In the genomic region with DNA sequence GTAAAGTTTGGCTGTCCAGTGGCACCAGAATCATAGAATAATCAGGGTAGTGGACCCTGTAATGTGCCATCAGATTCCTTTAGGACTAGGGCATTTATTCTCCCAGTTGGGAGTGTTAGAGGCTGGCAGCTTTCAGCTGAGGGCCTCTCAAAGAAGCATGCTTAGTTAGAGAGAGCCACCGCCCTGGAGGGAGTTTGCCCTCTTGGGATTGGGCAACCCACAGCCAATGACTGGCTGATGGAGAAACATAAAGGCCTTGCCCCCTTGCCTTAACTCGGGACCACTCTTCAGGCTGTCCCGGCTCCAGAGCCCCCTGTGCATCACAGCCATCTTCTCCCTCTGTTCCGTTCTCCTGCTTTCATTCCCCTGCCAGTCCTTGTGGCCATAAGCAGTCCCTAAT, we compare ENCODE assay signal across 19 cellular contexts. TPM values are rescaled to one million over a fixed set of nuclear protein-coding genes. Genes with fewer than 3 reads are reported as not detected.
A peak's percentile ranks its signal among the peaks of the same experiment; 100 is the strongest.
DNase-seq lines count a peak whose midpoint lies in the region; ATAC-seq, FAIRE-seq and TF ChIP-seq lines count a peak whose summit lies in the region.
"Had no signal": no experiment of that assay in that cellular context is flagged by ENCODE, and none has a peak within 500 bp of the region (broad histone marks: within the 10 kb centered on the region; RNA-seq: fewer than 3 reads in every experiment).

No MANE protein-coding gene starts in this region.

- H3K9ac ChIP-seq in H1 (replicated peaks in 1 of 4; ENCODE audit: extremely low read depth in 1 of 4, low read depth in 3 of 4, low read length in 3 of 4) = no peak overlapping the region

- TF ChIP-seq CTCF in RWPE1 (conservative IDR thresholded peaks at IDR 0.05; ENCODE audit: low read depth) = no peak
- no peak for TF ChIP-seq CTCF in H1 (IDR thresholded peaks at IDR 0.05; ENCODE audit: control extremely low read depth in 1 of 3, insufficient read depth in 1 of 3, low read depth in 1 of 3, low read length in 3 of 3)
- no peak for TF ChIP-seq CTCF in nephron (IDR thresholded peaks at IDR 0.05; ENCODE audit: unreplicated experiment in 3 of 3)
- TF ChIP-seq CTCF in tibial artery (IDR thresholded peaks at IDR 0.05) = no peak

- peaks cover 3 to 9% of the 10 kb centered on the region in 2 experiments; a peak in 2 of 4 replicates for H3K79me2 ChIP-seq in H1 (ENCODE audit: control insufficient read depth in 1 of 2, insufficient read depth in 2 of 2, low read length in 2 of 2)

- H3K27ac Mint-ChIP-seq in nephron = peak overlapping the region in 2 of 3 experiments; percentile 30 to 57
- H3K27ac Mint-ChIP-seq in stimulated activated naive B cell treated with anti-CD40 and anti-IgM and Interleukin-4, amounts not matched to agents 10 μg/mL and 1 μg/mL and 100 μg/mL, for 72 hours = peak overlapping the region; percentile 9
- H3K27ac Mint-ChIP-seq: CD4-positive, alpha-beta memory T cell; HFFc6 had no signal

- H4K8ac ChIP-seq in H1 (ENCODE audit: extremely low read depth, insufficient read depth, low read length) = no peak overlapping the region

- no peaks in the 10 kb centered on the region for H3K27me3 ChIP-seq in H1 (replicated peaks in 1 of 4; ENCODE audit: control insufficient read depth in 3 of 4, extremely low read depth in 1 of 4, insufficient read depth in 3 of 4, low read length in 3 of 4)
- H3K27me3 ChIP-seq in tibial artery = no peaks in the 10 kb centered on the region
- H3K27me3 ChIP-seq: BE2C had no signal

- H2AFZ ChIP-seq in H1 (ENCODE audit: low read length) = no peak overlapping the region

- no peak overlapping the region for H2BK12ac ChIP-seq in H1 (ENCODE audit: low read depth, low read length)

- H3K27ac ChIP-seq in RWPE1 (peak overlapping the region; percentile 27; the same call in 1 of the 2 replicates), H1 (ENCODE audit: low read depth, low read length) (no peak overlapping the region), tibial artery (no peak overlapping the region)
- H3K27ac ChIP-seq: C4-2B had no signal

- H3K56ac ChIP-seq in H1 (replicated peaks; ENCODE audit: insufficient read length, low read depth, low read length) = no peak overlapping the region

- H2BK20ac ChIP-seq in H1 (ENCODE audit: low read length) = no peak overlapping the region

- 87% methylated on average over 4 of the region's 4 CpGs; no CpG with 5 or more reads in 1 of the 2 experiments for WGBS in H1 (ENCODE audit: extremely low coverage in 1 of 2, insufficient coverage in 1 of 2, insufficient read length in 1 of 2, insufficient replicate concordance in 2 of 2, low coverage in 1 of 2, low lambda C conversion rate in 2 of 2, missing lambda C conversion rate in 1 of 2), 2 experiments

- no peak overlapping the region for H3K23ac ChIP-seq in H1 (ENCODE audit: insufficient read length)

- no peak overlapping the region for H4K91ac ChIP-seq in H1 (replicated peaks; ENCODE audit: insufficient read length, low read length)

- no peak overlapping the region for H3K4me3 Mint-ChIP-seq in nephron
- H3K4me3 Mint-ChIP-seq in stimulated activated naive B cell treated with anti-CD40 and anti-IgM and Interleukin-4, amounts not matched to agents 10 μg/mL and 1 μg/mL and 100 μg/mL, for 72 hours = no peak overlapping the region
- H3K4me3 Mint-ChIP-seq: CD4-positive, alpha-beta memory T cell; HFFc6 had no signal

- H2BK120ac ChIP-seq in H1 (replicated peaks; ENCODE audit: low read depth, low read length) = no peak overlapping the region

- H3K79me1 ChIP-seq in H1 (ENCODE audit: low read depth, low read length) = no peaks in the 10 kb centered on the region

- no peak for FAIRE-seq in H1 (lab: Jason Lieb, UNC)
- FAIRE-seq: A204.1, G401.6, GM12891 had no signal

- H3K23me2 ChIP-seq in H1 (ENCODE audit: low read depth, low read length) = no peaks in the 10 kb centered on the region

- H3K4me3 ChIP-seq in H1 (ENCODE audit: extremely low read depth in 1 of 4, insufficient read depth in 2 of 4, low read depth in 3 of 4, low read length in 4 of 4) (no peak overlapping the region), tibial artery (no peak overlapping the region)

- H3K36me3 ChIP-seq in H1 (ENCODE audit: control insufficient read depth in 2 of 4, insufficient read depth in 4 of 4, low read length in 3 of 4) (peaks cover 0 to 6% (median 0%) of the 10 kb centered on the region in 4 experiments; a peak in 1 of 8 replicates), tibial artery (no peaks in the 10 kb centered on the region)
- H3K36me3 ChIP-seq: BE2C had no signal

- no peak overlapping the region for H2AK5ac ChIP-seq in H1 (ENCODE audit: low read depth, low read length)

- H3K27me3 Mint-ChIP-seq in nephron (ENCODE audit: low read depth) = no peaks in the 10 kb centered on the region
- H3K27me3 Mint-ChIP-seq in stimulated activated naive B cell treated with anti-CD40 and anti-IgM and Interleukin-4, amounts not matched to agents 10 μg/mL and 1 μg/mL and 100 μg/mL, for 72 hours = no peaks in the 10 kb centered on the region

- H2BK5ac ChIP-seq in H1 (ENCODE audit: low read depth, low read length) = no peak overlapping the region

- no peak overlapping the region for H2BK15ac ChIP-seq in H1 (ENCODE audit: low read length)

- no peak overlapping the region for H4K5ac ChIP-seq in H1 (ENCODE audit: insufficient read length, low read depth, low read length)

- no peak overlapping the region for H3K14ac ChIP-seq in H1 (ENCODE audit: insufficient read length)

- no peak for TF ChIP-seq POLR2A in H1 (IDR thresholded peaks at IDR 0.05; ENCODE audit: control extremely low read depth in 1 of 2, low read depth in 2 of 2, low read length in 2 of 2)

- no peak overlapping the region for H3K18ac ChIP-seq in H1 (ENCODE audit: extremely low read depth, low read length)

- peaks cover 4% of the 10 kb centered on the region for H3K9me3 Mint-ChIP-seq in nephron
- H3K9me3 Mint-ChIP-seq in stimulated activated naive B cell treated with anti-CD40 and anti-IgM and Interleukin-4, amounts not matched to agents 10 μg/mL and 1 μg/mL and 100 μg/mL, for 72 hours = no peaks in the 10 kb centered on the region
- H3K9me3 Mint-ChIP-seq: HFFc6 had no signal

- no peak for TF ChIP-seq EP300 in H1 (IDR thresholded peaks at IDR 0.05; ENCODE audit: borderline replicate concordance in 1 of 2, low read depth in 2 of 2, low read length in 2 of 2)

- intact Hi-C loops in tibial artery (cut with DNase I; ENCODE audit: low total_unique reads) = no loop called here

- DNase-seq in RWPE1 (ENCODE audit: low spot score) (no peak), H1 (ENCODE audit: low read depth in 1 of 2, low spot score in 2 of 2) (no peak), anterior cingulate cortex (lab: John Stamatoyannopoulos, UW) (no peak), tibial artery (no peak)
- DNase-seq in stimulated activated naive B cell treated with anti-CD40 and anti-IgM and Interleukin-4, amounts not matched to agents 10 μg/mL and 1 μg/mL and 100 μg/mL, for 72 hours = no peak
- DNase-seq in activated T-cell treated with anti-CD3 and anti-CD28 coated beads, Interleukin-2, amount 50 U/mL, for 1 hour = no peak
- DNase-seq: BE2C; CD4-positive, alpha-beta memory T cell; DMS79 treated with DMSO at 0.1 percent for 48 hours; EL; GOT3; HCEC 1CT; HFFc6 had no signal

- no peaks in the 10 kb centered on the region for H4K20me1 ChIP-seq in H1 (replicated peaks in 1 of 2; ENCODE audit: control insufficient read depth in 1 of 2, insufficient read depth in 2 of 2, low read length in 2 of 2)

- no peak for ATAC-seq in stimulated activated naive B cell treated with anti-CD40 and anti-IgM and Interleukin-4, amounts not matched to agents 10 μg/mL and 1 μg/mL and 100 μg/mL, for 72 hours (replicated peaks)
- ATAC-seq in HG03025 (IDR thresholded peaks at IDR 0.05; ENCODE audit: low FRiP score, unreplicated experiment) = no peak

- H3K4me2 ChIP-seq in H1 (ENCODE audit: insufficient read depth in 1 of 2, low read depth in 2 of 2, low read length in 2 of 2) = no peak overlapping the region

- no peak overlapping the region for H3K4ac ChIP-seq in H1 (replicated peaks; ENCODE audit: insufficient read length, low read depth, low read length)

- CTCF ChIA-PET in RWPE1 (lab: Yijun Ruan, JAX) = no interaction called here
- CTCF ChIA-PET in H1 (lab: Charles Lee; ENCODE audit: partially characterized antibody) = no interaction called here

- POLR2A ChIA-PET in RWPE1 (lab: Yijun Ruan, JAX; ENCODE audit: low non-redundant PET) (no interaction called here), H1 (lab: Charles Lee; ENCODE audit: partially characterized antibody) (no interaction called here)

- H3K4me1 ChIP-seq in H1 (replicated peaks in 1 of 4; ENCODE audit: control insufficient read depth in 3 of 4, insufficient read depth in 4 of 4, low read length in 3 of 4) (peaks cover 0 to 8% (median 2%) of the 10 kb centered on the region in 4 experiments; a peak in 5 of 7 replicates), tibial artery (peaks cover 0 to 3% (median 0%) of the 10 kb centered on the region in 4 donors)
- H3K4me1 ChIP-seq: BE2C had no signal

- TF ChIP-seq RAD21 in H1 (IDR thresholded peaks at IDR 0.05 in 1 of 2, conservative IDR thresholded peaks at IDR 0.05 in 1 of 2; ENCODE audit: low read depth in 2 of 2, low read length in 2 of 2) = no peak

- H3K9me3 ChIP-seq in H1 (ENCODE audit: insufficient read depth in 2 of 2, low read depth in 1 of 2, low read length in 1 of 2) = no peaks in the 10 kb centered on the region
- H3K9me3 ChIP-seq in tibial artery = no peaks in the 10 kb centered on the region
- H3K9me3 ChIP-seq: BE2C had no signal

- H3K4me1 Mint-ChIP-seq in nephron = no peaks in the 10 kb centered on the region
- peaks cover 30 to 70% of the 10 kb centered on the region in 2 donors for H3K4me1 Mint-ChIP-seq in stimulated activated naive B cell treated with anti-CD40 and anti-IgM and Interleukin-4, amounts not matched to agents 10 μg/mL and 1 μg/mL and 100 μg/mL, for 72 hours
- H3K4me1 Mint-ChIP-seq: CD4-positive, alpha-beta memory T cell had no signal

- peaks cover 41% of the 10 kb centered on the region for H3K36me3 Mint-ChIP-seq in nephron (ENCODE audit: low read depth)
- H3K36me3 Mint-ChIP-seq in stimulated activated naive B cell treated with anti-CD40 and anti-IgM and Interleukin-4, amounts not matched to agents 10 μg/mL and 1 μg/mL and 100 μg/mL, for 72 hours = peaks cover 5 to 15% of the 10 kb centered on the region in 2 donors
- H3K36me3 Mint-ChIP-seq: CD4-positive, alpha-beta memory T cell had no signal

RNA-seq across cellular contexts. Expression of gene IFNK, which starts 20.5 kb away (rescaled TPM):
- not detected in 2 replicates for total RNA-seq in H1 (2021; fragmentation: NEBNext Ultra II Directional; extraction: Animal tissue kit (Norgen Biotek cat#: 25700))
- polyA plus RNA-seq in H1 (2011; rRNA removed) = not detected in 2 replicates
- not detected for polyA plus RNA-seq in H1 (2011; cell fraction: cytosol; rRNA removed)
- polyA plus RNA-seq in H1 (2011; cell fraction: nucleus; rRNA removed) = not detected
- 0.14 to 0.16 TPM in 2 of 4 replicates, not detected in the others for polyA plus RNA-seq in H1 (2012, experiment 1 of 2)
- not detected for polyA plus RNA-seq in H1 (2012, experiment 2 of 2)
- polyA plus RNA-seq in H1 (2013, experiment 1 of 2) = not detected
- not detected for polyA plus RNA-seq in H1 (2013, experiment 2 of 2)
- polyA minus RNA-seq in H1 (2011; rRNA and poly(A)+ RNA removed) = not detected in 2 replicates
- not detected for polyA minus RNA-seq in H1 (2011; cell fraction: cytosol; rRNA and poly(A)+ RNA removed)
- polyA minus RNA-seq in H1 (2011; cell fraction: nucleus; rRNA and poly(A)+ RNA removed) = not detected
- total RNA-seq: CD4-positive, alpha-beta memory T cell; HFFc6 had no signal
- polyA plus RNA-seq: CD4-positive, alpha-beta memory T cell had no signal

RNA-seq across cellular contexts. Expression of gene MOB3B, which starts 26.0 kb away (rescaled TPM):
- total RNA-seq in H1 (2021; fragmentation: NEBNext Ultra II Directional; extraction: Animal tissue kit (Norgen Biotek cat#: 25700)) = 14.9 and 16.1 TPM in 2 replicates
- 6.9 and 12.7 TPM in 2 replicates for polyA plus RNA-seq in H1 (2011; rRNA removed)
- 8.9 TPM for polyA plus RNA-seq in H1 (2011; cell fraction: cytosol; rRNA removed)
- 5.2 TPM for polyA plus RNA-seq in H1 (2011; cell fraction: nucleus; rRNA removed)
- polyA plus RNA-seq in H1 (2012, experiment 1 of 2) = 9.6 to 12.9 TPM (median 10.4 TPM) in 4 replicates
- 5.1 TPM for polyA plus RNA-seq in H1 (2012, experiment 2 of 2)
- polyA plus RNA-seq in H1 (2013, experiment 1 of 2) = 13.6 TPM
- polyA plus RNA-seq in H1 (2013, experiment 2 of 2) = 14.4 TPM
- polyA minus RNA-seq in H1 (2011; rRNA and poly(A)+ RNA removed) = 29.0 and 38.6 TPM in 2 replicates
- polyA minus RNA-seq in H1 (2011; cell fraction: cytosol; rRNA and poly(A)+ RNA removed) = 10.9 TPM
- 20.8 TPM for polyA minus RNA-seq in H1 (2011; cell fraction: nucleus; rRNA and poly(A)+ RNA removed)
- total RNA-seq: HFFc6 had no signal
